Comparison of ENCODE assay signal across 22 cellular contexts in the genomic region with DNA sequence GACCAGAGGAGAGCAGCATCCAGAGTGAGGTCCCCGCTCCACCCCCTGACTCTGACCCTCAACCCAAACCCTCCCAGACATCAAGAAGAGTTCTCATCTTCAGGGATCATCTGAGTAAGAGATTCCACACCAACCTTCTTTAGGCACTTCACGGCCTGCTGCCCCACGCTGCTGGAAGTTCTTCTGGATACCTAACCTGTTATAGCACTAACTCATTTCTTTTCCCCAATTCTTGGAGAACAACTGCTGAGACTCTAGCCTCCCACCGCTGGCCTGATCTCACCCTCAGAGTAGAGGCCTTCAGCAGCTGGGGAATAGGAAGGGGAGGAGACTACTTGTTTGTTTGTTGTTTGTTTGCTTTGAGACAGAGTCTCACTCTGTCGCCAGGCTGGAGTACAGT. TPM values are rescaled to one million over a fixed set of nuclear protein-coding genes. Genes with fewer than 3 reads are reported as not detected.
"Had no signal": no experiment of that assay in that cellular context is flagged by ENCODE, and none has a peak within 500 bp of the region (broad histone marks: within the 10 kb centered on the region; RNA-seq: fewer than 3 reads in every experiment).

No MANE protein-coding gene starts in this region.

- H3K9me3 ChIP-seq: SK-N-SH had no signal

- DNase-seq: Kasumi-1, MV-4-11, NCI-H1048, NCI-H1105, NCI-H1417, NCI-H1436 treated with DMSO at 0.1 percent for 48 hours, NCI-H1694, NCI-H187 treated with DMSO at 0.1 percent for 48 hours, NCI-H2029 treated with DMSO at 0.1 percent for 48 hours, NCI-H2171 treated with DMSO at 0.1 percent for 48 hours, NCI-H524 treated with DMSO at 0.1 percent for 48 hours, NCI-H69, NCI-H774, Right ventricle myocardium superior, RPMI8226, SK-N-SH had no signal

- H3K27ac ChIP-seq: HL-60, KMS-11 had no signal

- H3K4me3 ChIP-seq: K562 had no signal

- ATAC-seq: K562 had no signal

- H3K9me3 Mint-ChIP-seq: IgD-negative memory B cell had no signal

- H3K4me3 Mint-ChIP-seq: IgD-negative memory B cell had no signal

- H3K27ac Mint-ChIP-seq: IgD-negative memory B cell had no signal

- H3K27me3 Mint-ChIP-seq: IgD-negative memory B cell had no signal

RNA-seq across cellular contexts. Expression of gene TMPRSS13, which starts 7.3 kb away (rescaled TPM):
- total RNA-seq: MCF 10A, NCI-H460, Right ventricle myocardium superior had no signal
- polyA plus RNA-seq: SK-N-SH had no signal

RNA-seq across cellular contexts. Expression of gene FXYD6, which starts 45.4 kb away (rescaled TPM):
- total RNA-seq: MCF 10A, NCI-H460 had no signal
- polyA plus RNA-seq: IgD-negative memory B cell had no signal
